Comparison of ENCODE assay signal across 8 cellular contexts in the genomic region with DNA sequence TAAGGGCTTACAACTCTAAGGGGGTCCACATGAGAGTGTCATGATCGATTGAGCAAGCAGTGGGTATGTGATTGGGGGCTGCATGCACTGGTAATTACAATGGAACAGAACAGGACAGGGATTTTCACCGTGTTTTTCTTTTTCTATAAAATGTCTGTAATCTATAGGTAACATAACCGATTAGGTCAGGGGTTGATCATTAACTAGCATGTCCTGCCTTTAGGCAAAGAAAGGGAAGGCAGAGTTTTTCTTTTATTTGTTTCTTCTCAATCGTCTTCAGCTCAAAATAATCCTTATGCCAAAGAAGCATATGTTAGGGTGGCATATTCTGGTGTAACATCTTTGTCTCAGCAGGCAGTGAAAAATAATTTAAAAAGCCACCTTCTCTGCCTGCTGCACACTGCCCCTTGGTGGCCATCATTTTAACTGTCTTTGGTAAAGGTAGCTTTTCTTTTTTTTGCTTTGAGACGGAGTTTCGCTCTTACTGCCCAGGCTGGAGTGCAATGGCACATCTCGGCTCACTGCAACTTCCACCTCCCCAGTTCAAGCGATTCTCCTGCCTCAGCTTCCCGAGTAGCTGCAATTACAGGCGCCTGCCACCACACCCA. TPM values are rescaled to one million over a fixed set of nuclear protein-coding genes. Genes with fewer than 3 reads are reported as not detected.
DNase-seq lines count a peak whose midpoint lies in the region; FAIRE-seq and TF ChIP-seq lines count a peak whose summit lies in the region.

No MANE protein-coding gene starts in this region.

- peaks cover 55% of the 10 kb centered on the region for H3K36me3 ChIP-seq in OCI-LY7 (ENCODE audit: insufficient read depth, low read length)

- no peak overlapping the region for H3K27ac ChIP-seq in OCI-LY7 (ENCODE audit: low read depth, low read length, poor library complexity, severe bottlenecking)

- H3K4me1 ChIP-seq in OCI-LY7 (ENCODE audit: insufficient read depth, low read length, poor library complexity, severe bottlenecking) = peaks cover 4% of the 10 kb centered on the region

- POLR2A ChIA-PET in OCI-LY7 (lab: Charles Lee) = interaction anchor here (0.6 to 1.9 kb wide), 5 partner anchors 29 to 203 kb away, joined by 3 to 7 read pairs (median 4); no protein-coding TSS in a partner anchor

- H3K79me2 ChIP-seq in OCI-LY7 (ENCODE audit: insufficient read depth, low read depth, low read length) = peaks cover 44% of the 10 kb centered on the region; the same call in 1 of the 2 replicates

- BruUV-seq in OCI-LY7 (replicated peaks; lab: Mats Ljungman, UMichigan) = no TSS peak

- peak; percentile 26 for TF ChIP-seq CTCF in HFF-Myc (IDR thresholded peaks at IDR 0.05; ENCODE audit: low read depth, low read length, missing control alignments)
- TF ChIP-seq CTCF in OCI-LY7 (conservative IDR thresholded peaks at IDR 0.05; ENCODE audit: low read length) = peak; percentile 77

- FAIRE-seq in islet of Langerhans (lab: Jason Lieb, UNC) = peak; percentile 81

- CTCF ChIA-PET in OCI-LY7 (lab: Charles Lee; ENCODE audit: unreplicated experiment) = interaction anchor here (0.9 to 2.1 kb wide), 5 partner anchors 36 to 204 kb away, joined by 3 to 6 read pairs (median 4); no protein-coding TSS in a partner anchor

- DNase-seq in SHP77 (lab: John Stamatoyannopoulos, UW) (peak; percentile 16 to 18), SHP77 treated with DMSO at 0.1 percent for 48 hours (lab: John Stamatoyannopoulos, UW) (no peak), HFF-Myc (ENCODE audit: extremely low read depth, low read depth) (no peak), OCI-LY7 (ENCODE audit: low spot score) (peak; percentile 60), NCI-H2227 (lab: John Stamatoyannopoulos, UW; ENCODE audit: unreplicated experiment) (no peak)
- DNase-seq in activated naive CD4-positive, alpha-beta T cell treated with Interleukin-2 at 50 U/mL for 16 hours = peak; percentile 45
- peak; percentile 29 to 45 for DNase-seq in stimulated activated CD4-positive, alpha-beta T cell treated with anti-CD3 and anti-CD28 coated beads, Interleukin-4, amount 100 ng/mL, for 4 hours

- no peak overlapping the region for H3K4me2 ChIP-seq in OCI-LY7 (ENCODE audit: low read length)

- H4K20me1 ChIP-seq in OCI-LY7 (ENCODE audit: insufficient read depth, low read length) = peaks cover 5% of the 10 kb centered on the region; the same call in 1 of the 2 replicates

- intact Hi-C loops in OCI-LY7 (cut with micrococcal nuclease; ENCODE audit: unreplicated experiment) = loop anchor here (1.0 to 2.0 kb wide), 2 partner anchors 39 to 203 kb away; no protein-coding TSS in a partner anchor

- H2AFZ ChIP-seq in OCI-LY7 (ENCODE audit: low read length) = no peak overlapping the region

- H3K9me2 ChIP-seq in OCI-LY7 (ENCODE audit: insufficient read depth, low read length) = no peaks in the 10 kb centered on the region

- H3K9me3 ChIP-seq in OCI-LY7 (ENCODE audit: low read length) = no peaks in the 10 kb centered on the region

- H3K4me3 ChIP-seq in HFF-Myc (replicated peaks; ENCODE audit: low read depth, low read length) = no peak overlapping the region
- H3K4me3 ChIP-seq in OCI-LY7 (ENCODE audit: low read depth, low read length, poor library complexity, severe bottlenecking) = no peak overlapping the region

RNA-seq across cellular contexts. Expression of gene CEP43, which starts 9.7 kb away (rescaled TPM):
- 41.2 and 48.1 TPM in 2 replicates for total RNA-seq in OCI-LY7 (2014; rRNA removed; shearing (Covaris generic))
- total RNA-seq in OCI-LY7 (2022) = 34.3 and 40.4 TPM in 2 replicates

RNA-seq across cellular contexts. Expression of gene RNASET2, which starts 33.2 kb away (rescaled TPM):
- 71.7 and 87.1 TPM in 2 replicates for total RNA-seq in OCI-LY7 (2014; rRNA removed; shearing (Covaris generic))
- 73.0 and 105 TPM in 2 replicates for total RNA-seq in OCI-LY7 (2022)

Comparison
In these comparisons a context has a peak if more than half of its experiments do, and no peak if none do; other contexts are left out.
1. DNase-seq: peak in SHP77 (2 of 2), OCI-LY7 (single experiment), activated naive CD4-positive, alpha-beta T cell treated with Interleukin-2 at 50 U/mL for 16 hours (single experiment) and stimulated activated CD4-positive, alpha-beta T cell treated with anti-CD3 and anti-CD28 coated beads, Interleukin-4, amount 100 ng/mL, for 4 hours (2 of 2); none in SHP77 treated with DMSO at 0.1 percent for 48 hours (single experiment), HFF-Myc (single experiment) and NCI-H2227 (single experiment).